40 cellular contexts compared by ENCODE assay signal in the genomic region with DNA sequence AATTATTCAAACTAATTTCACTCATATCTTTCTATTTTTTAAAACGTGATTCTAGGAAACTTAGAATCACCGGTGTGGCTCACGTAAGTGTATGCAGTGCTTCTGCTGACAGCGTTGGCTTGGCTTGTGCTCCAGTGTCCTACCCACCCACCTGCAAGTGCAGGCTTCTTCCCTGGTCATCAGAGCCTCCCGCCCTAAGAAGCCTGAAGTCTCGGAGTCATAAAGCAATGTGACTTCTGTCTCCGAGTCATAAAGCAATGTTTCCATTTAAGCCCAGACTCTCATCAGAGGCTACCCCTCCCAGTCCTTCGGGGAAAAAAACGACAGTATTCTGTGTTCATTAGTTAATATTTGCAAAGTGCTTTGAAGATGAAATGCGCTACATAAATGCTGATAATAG.
"Had no signal": no experiment of that assay in that cellular context is flagged by ENCODE, and none has a peak within 500 bp of the region (broad histone marks: within the 10 kb centered on the region; RNA-seq: fewer than 3 reads in every experiment).

No MANE protein-coding gene starts in this region.

- H3K27ac ChIP-seq: ascending aorta, cardiac muscle cell, WERI-Rb-1 had no signal

- H3K36me3 Mint-ChIP-seq: activated CD8-positive, alpha-beta memory T cell treated with anti-CD3 and anti-CD28 coated beads, Interleukin-2, amount 10 ng/mL, durations not matched to agents 7 days and 5 days; activated naive CD4-positive, alpha-beta T cell treated with anti-CD3 and anti-CD28 coated beads, Interleukin-2, amount 10 ng/mL, durations not matched to agents 7 days and 5 days; activated naive CD4-positive, alpha-beta T cell treated with anti-CD3 and anti-CD28 coated beads, Interleukin-2, amount 50 U/mL, for 24 hours; activated naive CD8-positive, alpha-beta T cell; activated naive CD8-positive, alpha-beta T cell treated with anti-CD3 and anti-CD28 coated beads, Interleukin-2, amount 10 ng/mL, durations not matched to agents 7 days and 5 days; brain had no signal

- H3K27ac Mint-ChIP-seq: activated CD4-positive, alpha-beta memory T cell treated with anti-CD3 and anti-CD28 coated beads, Interleukin-2, amount 10 ng/mL, durations not matched to agents 7 days and 5 days; activated CD4-positive, alpha-beta T cell treated with anti-CD3 and anti-CD28 coated beads for 36 hours; activated CD4-positive, alpha-beta T cell treated with anti-CD3 and anti-CD28 coated beads, Interleukin-2, amount 10 ng/mL, durations not matched to agents 7 days and 5 days; activated CD8-positive, alpha-beta memory T cell treated with anti-CD3 and anti-CD28 coated beads, Interleukin-2, amount 10 ng/mL, durations not matched to agents 7 days and 5 days; activated CD8-positive, alpha-beta T cell treated with anti-CD3 and anti-CD28 coated beads, Interleukin-2, amount 10 ng/mL, durations not matched to agents 7 days and 5 days; activated naive CD4-positive, alpha-beta T cell treated with anti-CD3 and anti-CD28 coated beads, Interleukin-2, amount 10 ng/mL, durations not matched to agents 7 days and 5 days; activated naive CD4-positive, alpha-beta T cell treated with anti-CD3 and anti-CD28 coated beads, Interleukin-2, amount 50 U/mL, for 24 hours; activated naive CD8-positive, alpha-beta T cell; activated naive CD8-positive, alpha-beta T cell treated with anti-CD3 and anti-CD28 coated beads, Interleukin-2, amount 10 ng/mL, durations not matched to agents 7 days and 5 days; activated naive CD8-positive, alpha-beta T cell treated with anti-CD3 and anti-CD28 coated beads, Interleukin-2, amount 50 U/mL, for 24 hours; activated T-cell treated with anti-CD3 and anti-CD28 coated beads, Interleukin-2, amount 50 U/mL, for 24 hours; activated T-helper 2 cell treated with anti-CD3 and anti-CD28 coated beads, Interferon-gamma antibody, Interleukin-2, Interleukin-4, amounts not matched to agents 10 μg/mL and 5 μg/mL and 100 μg/mL, durations not matched to agents 14 hours and 24 hours and 36 hours; T-helper 1 cell treated with Interleukin-12 subunit alpha and Interleukin-12 subunit beta and Interleukin-4 antibody, amounts not matched to agents 30 μg/mL and 1 μg/mL, for 36 hours; T-helper 2 cell treated with Interferon-gamma antibody and Interleukin-4, amounts not matched to agents 5 μg/mL and 100 μg/mL, for 36 hours; WTC11 had no signal

- FAIRE-seq: bronchial epithelial cell, TTC549 had no signal

- H3K4me1 Mint-ChIP-seq: activated CD4-positive, alpha-beta memory T cell treated with anti-CD3 and anti-CD28 coated beads, Interleukin-2, amount 10 ng/mL, durations not matched to agents 7 days and 5 days; activated CD4-positive, alpha-beta T cell treated with anti-CD3 and anti-CD28 coated beads for 36 hours; activated CD4-positive, alpha-beta T cell treated with anti-CD3 and anti-CD28 coated beads, Interleukin-2, amount 10 ng/mL, durations not matched to agents 7 days and 5 days; activated CD8-positive, alpha-beta memory T cell treated with anti-CD3 and anti-CD28 coated beads, Interleukin-2, amount 10 ng/mL, durations not matched to agents 7 days and 5 days; activated naive CD4-positive, alpha-beta T cell treated with anti-CD3 and anti-CD28 coated beads, Interleukin-2, amount 10 ng/mL, durations not matched to agents 7 days and 5 days; activated naive CD4-positive, alpha-beta T cell treated with anti-CD3 and anti-CD28 coated beads, Interleukin-2, amount 50 U/mL, for 24 hours; activated naive CD8-positive, alpha-beta T cell treated with anti-CD3 and anti-CD28 coated beads, Interleukin-2, amount 10 ng/mL, durations not matched to agents 7 days and 5 days; activated naive CD8-positive, alpha-beta T cell treated with anti-CD3 and anti-CD28 coated beads, Interleukin-2, amount 50 U/mL, for 24 hours; central memory CD8-positive, alpha-beta T cell had no signal

- H3K27me3 Mint-ChIP-seq: activated CD4-positive, alpha-beta memory T cell treated with anti-CD3 and anti-CD28 coated beads, Interleukin-2, amount 10 ng/mL, durations not matched to agents 7 days and 5 days; activated CD4-positive, alpha-beta T cell treated with anti-CD3 and anti-CD28 coated beads, Interleukin-2, amount 10 ng/mL, durations not matched to agents 7 days and 5 days; activated CD8-positive, alpha-beta memory T cell treated with anti-CD3 and anti-CD28 coated beads, Interleukin-2, amount 10 ng/mL, durations not matched to agents 7 days and 5 days; activated naive CD4-positive, alpha-beta T cell treated with anti-CD3 and anti-CD28 coated beads, Interleukin-2, amount 10 ng/mL, durations not matched to agents 7 days and 5 days; activated naive CD8-positive, alpha-beta T cell treated with anti-CD3 and anti-CD28 coated beads, Interleukin-2, amount 10 ng/mL, durations not matched to agents 7 days and 5 days; activated naive CD8-positive, alpha-beta T cell treated with anti-CD3 and anti-CD28 coated beads, Interleukin-2, amount 50 U/mL, for 24 hours; central memory CD8-positive, alpha-beta T cell had no signal

- H3K4me1 ChIP-seq: ascending aorta had no signal

- DNase-seq: activated CD4-positive, alpha-beta memory T cell treated with anti-CD3 and anti-CD28 coated beads, Interleukin-2, amount 10 ng/mL, durations not matched to agents 7 days and 5 days; activated CD4-positive, alpha-beta T cell treated with anti-CD3 and anti-CD28 coated beads for 1 hour; activated CD4-positive, alpha-beta T cell treated with anti-CD3 and anti-CD28 coated beads for 36 hours; activated CD4-positive, alpha-beta T cell treated with anti-CD3 and anti-CD28 coated beads for 48 hours; activated CD4-positive, alpha-beta T cell treated with anti-CD3 and anti-CD28 coated beads, Interleukin-2, amount 10 ng/mL, durations not matched to agents 7 days and 5 days; activated CD4-positive, alpha-beta T cell treated with anti-CD3 and anti-CD28 coated beads, Interleukin-2, amount 50 U/mL, for 48 hours; activated CD4-positive, CD25-positive, alpha-beta regulatory T cell; activated CD8-positive, alpha-beta memory T cell treated with anti-CD3 and anti-CD28 coated beads for 24 hours; activated CD8-positive, alpha-beta memory T cell treated with anti-CD3 and anti-CD28 coated beads, Interleukin-2, amount 10 ng/mL, durations not matched to agents 7 days and 5 days; activated CD8-positive, alpha-beta memory T cell treated with anti-CD3 and anti-CD28 coated beads, Interleukin-2, amount 50 U/mL, for 48 hours; activated CD8-positive, alpha-beta T cell treated with anti-CD3 and anti-CD28 coated beads, Interleukin-2, amount 10 ng/mL, durations not matched to agents 7 days and 5 days; activated effector memory CD4-positive, alpha-beta T cell treated with Interleukin-2 at 50 U/mL for 16 hours; activated gamma-delta T cell; activated naive CD4-positive, alpha-beta T cell treated with anti-CD3 and anti-CD28 coated beads, Interleukin-2, amount 10 ng/mL, durations not matched to agents 7 days and 5 days; activated naive CD4-positive, alpha-beta T cell treated with Interleukin-2 at 50 U/mL for 16 hours; activated naive CD8-positive, alpha-beta T cell treated with anti-CD3 and anti-CD28 coated beads, Interleukin-2, amount 10 ng/mL, durations not matched to agents 7 days and 5 days; activated naive CD8-positive, alpha-beta T cell treated with anti-CD3 and anti-CD28 coated beads, Interleukin-2, amount 50 U/mL, for 24 hours; activated T-cell treated with anti-CD3 and anti-CD28 coated beads, Interleukin-2, amount 50 U/mL, for 24 hours; activated T-cell treated with anti-CD3 and anti-CD28 coated beads, Interleukin-2, amount 50 U/mL, for 48 hours; amygdala; anterior cingulate cortex; caudate nucleus; cerebellar nuclear complex; T-helper 1 cell; T-helper 2 cell; T-helper 9 cell; WERI-Rb-1 had no signal

- H3K4me3 Mint-ChIP-seq: activated CD4-positive, alpha-beta memory T cell treated with anti-CD3 and anti-CD28 coated beads, Interleukin-2, amount 10 ng/mL, durations not matched to agents 7 days and 5 days; activated CD4-positive, alpha-beta T cell treated with anti-CD3 and anti-CD28 coated beads for 36 hours; activated CD4-positive, alpha-beta T cell treated with anti-CD3 and anti-CD28 coated beads, Interleukin-2, amount 10 ng/mL, durations not matched to agents 7 days and 5 days; activated CD8-positive, alpha-beta memory T cell treated with anti-CD3 and anti-CD28 coated beads, Interleukin-2, amount 10 ng/mL, durations not matched to agents 7 days and 5 days; activated CD8-positive, alpha-beta T cell treated with anti-CD3 and anti-CD28 coated beads, Interleukin-2, amount 10 ng/mL, durations not matched to agents 7 days and 5 days; activated naive CD4-positive, alpha-beta T cell treated with anti-CD3 and anti-CD28 coated beads, Interleukin-2, amount 10 ng/mL, durations not matched to agents 7 days and 5 days; activated naive CD4-positive, alpha-beta T cell treated with anti-CD3 and anti-CD28 coated beads, Interleukin-2, amount 50 U/mL, for 24 hours; activated naive CD8-positive, alpha-beta T cell; activated naive CD8-positive, alpha-beta T cell treated with anti-CD3 and anti-CD28 coated beads, Interleukin-2, amount 10 ng/mL, durations not matched to agents 7 days and 5 days; activated naive CD8-positive, alpha-beta T cell treated with anti-CD3 and anti-CD28 coated beads, Interleukin-2, amount 50 U/mL, for 24 hours; activated T-cell treated with anti-CD3 and anti-CD28 coated beads, Interleukin-2, amount 50 U/mL, for 24 hours; brain; central memory CD8-positive, alpha-beta T cell; T-helper 1 cell treated with Interleukin-12 subunit alpha and Interleukin-12 subunit beta and Interleukin-4 antibody, amounts not matched to agents 30 μg/mL and 1 μg/mL, for 36 hours; T-helper 2 cell treated with Interferon-gamma antibody and Interleukin-4, amounts not matched to agents 5 μg/mL and 100 μg/mL, for 36 hours; WTC11 had no signal

- H3K9me3 ChIP-seq: ascending aorta had no signal

- H3K9me3 Mint-ChIP-seq: activated CD4-positive, alpha-beta memory T cell treated with anti-CD3 and anti-CD28 coated beads, Interleukin-2, amount 10 ng/mL, durations not matched to agents 7 days and 5 days; activated CD4-positive, alpha-beta T cell treated with anti-CD3 and anti-CD28 coated beads, Interleukin-2, amount 10 ng/mL, durations not matched to agents 7 days and 5 days; activated naive CD4-positive, alpha-beta T cell treated with anti-CD3 and anti-CD28 coated beads, Interleukin-2, amount 50 U/mL, for 24 hours; activated naive CD8-positive, alpha-beta T cell treated with anti-CD3 and anti-CD28 coated beads, Interleukin-2, amount 10 ng/mL, durations not matched to agents 7 days and 5 days; activated naive CD8-positive, alpha-beta T cell treated with anti-CD3 and anti-CD28 coated beads, Interleukin-2, amount 50 U/mL, for 24 hours; activated T-helper 2 cell treated with anti-CD3 and anti-CD28 coated beads, Interferon-gamma antibody, Interleukin-2, Interleukin-4, amounts not matched to agents 10 μg/mL and 5 μg/mL and 100 μg/mL, durations not matched to agents 14 hours and 24 hours and 36 hours; central memory CD8-positive, alpha-beta T cell; T-helper 2 cell treated with Interferon-gamma antibody and Interleukin-4, amounts not matched to agents 5 μg/mL and 100 μg/mL, for 36 hours had no signal

- H3K4me3 ChIP-seq: ascending aorta, cardiac muscle cell had no signal

- ATAC-seq: activated CD4-positive, alpha-beta T cell treated with anti-CD3 and anti-CD28 coated beads for 36 hours; activated CD4-positive, CD25-positive, alpha-beta regulatory T cell treated with anti-CD3 and anti-CD28 coated beads, Interleukin-2, amount 50 U/mL, for 24 hours; activated CD8-positive, alpha-beta memory T cell treated with anti-CD3 and anti-CD28 coated beads, Interleukin-2, amount 10 ng/mL, durations not matched to agents 7 days and 5 days; activated CD8-positive, alpha-beta T cell treated with anti-CD3 and anti-CD28 coated beads, Interleukin-2, amount 10 ng/mL, durations not matched to agents 7 days and 5 days; activated naive CD8-positive, alpha-beta T cell treated with anti-CD3 and anti-CD28 coated beads, Interleukin-2, amount 50 U/mL, for 24 hours; WTC11 had no signal

- H3K27me3 ChIP-seq: ascending aorta had no signal

- H3K36me3 ChIP-seq: ascending aorta, cardiac muscle cell, WERI-Rb-1 had no signal
